8 cellular contexts compared by ENCODE assay signal in genomic region chr16:46689492-46690280, GRCh38. TPM values are rescaled to one million over a fixed set of nuclear protein-coding genes. Genes with fewer than 3 reads are reported as not detected.
A peak's percentile ranks its signal among the peaks of the same experiment; 100 is the strongest.
DNase-seq lines count a peak whose midpoint lies in the region; ATAC-seq and TF ChIP-seq lines count a peak whose summit lies in the region.

A gene with protein sequence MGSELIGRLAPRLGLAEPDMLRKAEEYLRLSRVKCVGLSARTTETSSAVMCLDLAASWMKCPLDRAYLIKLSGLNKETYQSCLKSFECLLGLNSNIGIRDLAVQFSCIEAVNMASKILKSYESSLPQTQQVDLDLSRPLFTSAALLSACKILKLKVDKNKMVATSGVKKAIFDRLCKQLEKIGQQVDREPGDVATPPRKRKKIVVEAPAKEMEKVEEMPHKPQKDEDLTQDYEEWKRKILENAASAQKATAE (plus strand): TSS chr16:46689659. CDS start chr16:46689706, 47 bp downstream.

- TF ChIP-seq CTCF in GM12865 (IDR thresholded peaks at IDR 0.05; ENCODE audit: insufficient read depth, low read depth, low read length, missing control alignments) = peak; percentile 58
- peak; percentile 33 for TF ChIP-seq CTCF in parathyroid adenoma (IDR thresholded peaks at IDR 0.05)
- TF ChIP-seq CTCF in transverse colon (IDR thresholded peaks at IDR 0.05) = peak in 3 of 5 experiments; percentile 11 to 29 (median 23)

- peak; percentile 77 for ATAC-seq in HG02610 (IDR thresholded peaks at IDR 0.05; ENCODE audit: unreplicated experiment)
- ATAC-seq in activated naive CD8-positive, alpha-beta T cell treated with anti-CD3 and anti-CD28 coated beads, Interleukin-2, amount 10 ng/mL, durations not matched to agents 7 days and 5 days (ENCODE audit: low read depth) = peak; percentile 80
- ATAC-seq in Right ventricle myocardium superior (ENCODE audit: poor library complexity) = peak; percentile 92

- no peaks in the 10 kb centered on the region for H3K9me3 Mint-ChIP-seq in activated naive CD8-positive, alpha-beta T cell treated with anti-CD3 and anti-CD28 coated beads, Interleukin-2, amount 10 ng/mL, durations not matched to agents 7 days and 5 days

- H3K4me1 ChIP-seq in parathyroid adenoma (peaks cover 18% of the 10 kb centered on the region), transverse colon (peaks cover 10 to 52% (median 32%) of the 10 kb centered on the region in 4 donors)

- TF ChIP-seq POLR2A in transverse colon (IDR thresholded peaks at IDR 0.05) = no peak

- H3K4me1 Mint-ChIP-seq in activated naive CD8-positive, alpha-beta T cell treated with anti-CD3 and anti-CD28 coated beads, Interleukin-2, amount 10 ng/mL, durations not matched to agents 7 days and 5 days = peaks cover 33% of the 10 kb centered on the region

- WGBS in transverse colon (ENCODE audit: low coverage in 1 of 2), 2 donors = 0 to 2% methylated on average over 5 to 52 of the region's 73 CpGs

- H3K4me3 ChIP-seq in GM12865 (ENCODE audit: low read depth, low read length) (peak within 1 kb of the TSS; percentile 95), parathyroid adenoma (ENCODE audit: low read depth, low read length) (peak within 1 kb of the TSS; percentile 96), transverse colon (peak within 1 kb of the TSS; percentile 61 to 93 (median 86))

- H3K27ac ChIP-seq in parathyroid adenoma (peak within 1 kb of the TSS; percentile 90), transverse colon (peak within 1 kb of the TSS; percentile 88 to 96 (median 92))

- H3K27me3 ChIP-seq in parathyroid adenoma (ENCODE audit: control insufficient read depth, insufficient read depth, low read length) (no peaks in the 10 kb centered on the region), transverse colon (no peaks in the 10 kb centered on the region)

- H3K9ac ChIP-seq in parathyroid adenoma = peak within 1 kb of the TSS; percentile 15

- peaks cover 10% of the 10 kb centered on the region for H3K36me3 Mint-ChIP-seq in activated naive CD8-positive, alpha-beta T cell treated with anti-CD3 and anti-CD28 coated beads, Interleukin-2, amount 10 ng/mL, durations not matched to agents 7 days and 5 days

- H3K27me3 Mint-ChIP-seq in activated naive CD8-positive, alpha-beta T cell treated with anti-CD3 and anti-CD28 coated beads, Interleukin-2, amount 10 ng/mL, durations not matched to agents 7 days and 5 days = no peaks in the 10 kb centered on the region

- POLR2A ChIA-PET in activated naive CD8-positive, alpha-beta T cell treated with anti-CD3 and anti-CD28 coated beads, Interleukin-2, amount 10 ng/mL, durations not matched to agents 7 days and 5 days (lab: Charles Lee) = interaction anchor here (1.0 to 2.2 kb wide), 5 partner anchors 100 to 284 kb away, joined by 3 to 12 read pairs (median 5); partner anchors contain the start of genes C16orf87 and DNAJA2

- no peak for TF ChIP-seq EP300 in transverse colon (IDR thresholded peaks at IDR 0.05; ENCODE audit: low read depth)

- no peaks in the 10 kb centered on the region for H3K36me3 ChIP-seq in parathyroid adenoma (ENCODE audit: control insufficient read depth, insufficient read depth, low read length)
- H3K36me3 ChIP-seq in transverse colon = no peaks in the 10 kb centered on the region

- H3K4me2 ChIP-seq in parathyroid adenoma (ENCODE audit: low read length) = peak within 1 kb of the TSS; percentile 74

- no peak within 1 kb of the TSS for H3K27ac Mint-ChIP-seq in activated naive CD8-positive, alpha-beta T cell treated with anti-CD3 and anti-CD28 coated beads, Interleukin-2, amount 10 ng/mL, durations not matched to agents 7 days and 5 days

- H3K9me3 ChIP-seq in parathyroid adenoma (ENCODE audit: control insufficient read depth, low read length) = no peaks in the 10 kb centered on the region
- no peaks in the 10 kb centered on the region for H3K9me3 ChIP-seq in transverse colon

- DNase-seq in GM12865 (ENCODE audit: low read depth) (peak; percentile 98), NCI-H1092 treated with DMSO at 0.1 percent for 48 hours (lab: John Stamatoyannopoulos, UW) (peak; percentile 100), SKM-1 treated with dmso at 0.1 percent for 144 hours (lab: John Stamatoyannopoulos, UW; ENCODE audit: unreplicated experiment) (peak; percentile 93), Right ventricle myocardium superior (peak; percentile 100), transverse colon (peak; percentile 98)
- peak; percentile 94 for DNase-seq in activated naive CD8-positive, alpha-beta T cell treated with anti-CD3 and anti-CD28 coated beads, Interleukin-2, amount 10 ng/mL, durations not matched to agents 7 days and 5 days

- H3K4me3 Mint-ChIP-seq in activated naive CD8-positive, alpha-beta T cell treated with anti-CD3 and anti-CD28 coated beads, Interleukin-2, amount 10 ng/mL, durations not matched to agents 7 days and 5 days = no peak within 1 kb of the TSS

- in situ Hi-C loops in transverse colon (cut with MboI; ENCODE audit: low pct_ligation_motif_present in 1 of 4, low pct_unique_long_range_greater_than_20kb in 1 of 4, low sequenced_read_pairs in 3 of 4) = no loop called here

- intact Hi-C loops in Right ventricle myocardium superior (cut with DNase I) (no loop called here), transverse colon (cut with DNase I; ENCODE audit: low total_unique reads) (loop anchor here (10.0 kb wide), 1 partner anchor 135 kb away; no protein-coding TSS in a partner anchor)

- H2AFZ ChIP-seq in parathyroid adenoma = peak within 1 kb of the TSS; percentile 63

- H3K79me2 ChIP-seq in parathyroid adenoma = peaks cover 29% of the 10 kb centered on the region

RNA-seq across cellular contexts. Expression of the gene that starts here (rescaled TPM):
- 10 to 100 TPM; 28.3 to 32.6 TPM for total RNA-seq in activated naive CD8-positive, alpha-beta T cell treated with anti-CD3 and anti-CD28 coated beads, Interleukin-2, amount 10 ng/mL, durations not matched to agents 7 days and 5 days
- total RNA-seq in Right ventricle myocardium superior (1.9 TPM), transverse colon (1 to 10 TPM in 2 of 4 donors, under 1 TPM in 1, not detected in 1; 0.60 to 4.9 (median 2.7) TPM)

Comparison
In these comparisons a context has a peak if more than half of its experiments do, and no peak if none do; other contexts are left out.
1. Peak in every context shown above with its lines: DNase-seq, ATAC-seq, H3K4me3 ChIP-seq and H3K27ac ChIP-seq.
2. RNA of the gene that starts here (total RNA-seq): 28.3 to 32.6 TPM in activated naive CD8-positive, alpha-beta T cell treated with anti-CD3 and anti-CD28 coated beads, Interleukin-2, amount 10 ng/mL, durations not matched to agents 7 days and 5 days; 0.60 to 4.9 TPM in transverse colon and 1.9 TPM in Right ventricle myocardium superior (single experiment); every median in the first group is over 4 times any median in the second.